In genomic region chr19:17246681-17247425, GRCh38 we compare ENCODE assay signal across 6 cellular contexts. TPM values are rescaled to one million over a fixed set of nuclear protein-coding genes. Genes with fewer than 3 reads are reported as not detected.
DNase-seq lines count a peak whose midpoint lies in the region; FAIRE-seq and TF ChIP-seq lines count a peak whose summit lies in the region.

No MANE protein-coding gene starts in this region.

- H3K9me3 Mint-ChIP-seq in T-helper 1 cell treated with Interleukin-12 subunit alpha and Interleukin-12 subunit beta and Interleukin-4 antibody, amounts not matched to agents 30 μg/mL and 1 μg/mL, for 36 hours, result no peaks in the 10 kb centered on the region

- no peak for TF ChIP-seq CTCF in bronchial epithelial cell (IDR thresholded peaks at IDR 0.05; ENCODE audit: insufficient read depth, low read length, severe bottlenecking)

- no peak for DNase-seq in T-helper 1 cell
- DNase-seq in bronchial epithelial cell (ENCODE audit: low read depth), result peak; percentile 66
- DNase-seq in SW 1271 (lab: John Stamatoyannopoulos, UW), result no peak
- no peak for DNase-seq in SK-N-DZ (ENCODE audit: low spot score)

- no peaks in the 10 kb centered on the region for H3K27me3 ChIP-seq in bronchial epithelial cell (ENCODE audit: control insufficient read depth, insufficient read depth, low read length)
- no peaks in the 10 kb centered on the region for H3K27me3 ChIP-seq in neuron (ENCODE audit: insufficient read depth, low read length)

- H3K36me3 ChIP-seq in bronchial epithelial cell (ENCODE audit: control insufficient read depth, insufficient read depth, low read length) (no peaks in the 10 kb centered on the region), neuron (ENCODE audit: insufficient read depth, low read length) (no peaks in the 10 kb centered on the region)

- peaks cover 8% of the 10 kb centered on the region for H3K27me3 Mint-ChIP-seq in T-helper 1 cell treated with Interleukin-12 subunit alpha and Interleukin-12 subunit beta and Interleukin-4 antibody, amounts not matched to agents 30 μg/mL and 1 μg/mL, for 36 hours (ENCODE audit: low read depth)

- peak overlapping the region; percentile 60 for H3K4me3 Mint-ChIP-seq in T-helper 1 cell treated with Interleukin-12 subunit alpha and Interleukin-12 subunit beta and Interleukin-4 antibody, amounts not matched to agents 30 μg/mL and 1 μg/mL, for 36 hours

- peak overlapping the region; percentile 13 for H2AFZ ChIP-seq in neuron (ENCODE audit: low read depth, low read length)

- no peak for FAIRE-seq in bronchial epithelial cell (lab: Jason Lieb, UNC)

- H3K4me3 ChIP-seq in bronchial epithelial cell (ENCODE audit: low read depth, low read length) (peak overlapping the region; percentile 45), neuron (ENCODE audit: low read length) (peak overlapping the region; percentile 37)

- H3K4me1 ChIP-seq in neuron (ENCODE audit: insufficient read depth, low read length), result peaks cover 37% of the 10 kb centered on the region

- no peaks in the 10 kb centered on the region for H3K36me3 Mint-ChIP-seq in T-helper 1 cell treated with Interleukin-12 subunit alpha and Interleukin-12 subunit beta and Interleukin-4 antibody, amounts not matched to agents 30 μg/mL and 1 μg/mL, for 36 hours (ENCODE audit: low read depth)

- no peaks in the 10 kb centered on the region for H3K9me3 ChIP-seq in neuron (ENCODE audit: low read length)

- H3K27ac Mint-ChIP-seq in T-helper 1 cell treated with Interleukin-12 subunit alpha and Interleukin-12 subunit beta and Interleukin-4 antibody, amounts not matched to agents 30 μg/mL and 1 μg/mL, for 36 hours, result no peak overlapping the region

- H3K4me1 Mint-ChIP-seq in T-helper 1 cell treated with Interleukin-12 subunit alpha and Interleukin-12 subunit beta and Interleukin-4 antibody, amounts not matched to agents 30 μg/mL and 1 μg/mL, for 36 hours (ENCODE audit: low read depth), result peaks cover 6% of the 10 kb centered on the region

RNA-seq across cellular contexts. Expression of gene NR2F6, which starts 1.1 kb away (rescaled TPM):
- total RNA-seq in bronchial epithelial cell, result 93.8 and 124 TPM in 2 replicates
- polyA plus RNA-seq in SK-N-DZ (2014; cell fraction: cytosol; rRNA removed), result 90.3 and 107 TPM in 2 replicates
- 73.5 and 90.3 TPM in 2 replicates for polyA plus RNA-seq in SK-N-DZ (2014; cell fraction: nucleus; rRNA removed)

RNA-seq across cellular contexts. Expression of gene USHBP1, which starts 17.7 kb away (rescaled TPM):
- total RNA-seq in bronchial epithelial cell, result 0.13 TPM in 1 of 2 replicates, not detected in the other
- 0.02 and 0.45 TPM in 2 replicates for polyA plus RNA-seq in SK-N-DZ (2014; cell fraction: cytosol; rRNA removed)
- 0.24 and 0.28 TPM in 2 replicates for polyA plus RNA-seq in SK-N-DZ (2014; cell fraction: nucleus; rRNA removed)

RNA-seq across cellular contexts. Expression of gene BABAM1, which starts 20.4 kb away (rescaled TPM):
- total RNA-seq in bronchial epithelial cell, result 45.8 and 60.9 TPM in 2 replicates
- 109 and 123 TPM in 2 replicates for polyA plus RNA-seq in SK-N-DZ (2014; cell fraction: cytosol; rRNA removed)
- polyA plus RNA-seq in SK-N-DZ (2014; cell fraction: nucleus; rRNA removed), result 137 and 164 TPM in 2 replicates

RNA-seq across cellular contexts. Expression of gene OCEL1, which starts 20.8 kb away (rescaled TPM):
- 2.0 and 3.2 TPM in 2 replicates for total RNA-seq in bronchial epithelial cell
- 1.6 and 3.9 TPM in 2 replicates for polyA plus RNA-seq in SK-N-DZ (2014; cell fraction: cytosol; rRNA removed)
- 0.78 and 9.6 TPM in 2 replicates for polyA plus RNA-seq in SK-N-DZ (2014; cell fraction: nucleus; rRNA removed)

RNA-seq across cellular contexts. Expression of gene USE1, which starts 31.7 kb away (rescaled TPM):
- 8.3 and 11.8 TPM in 2 replicates for total RNA-seq in bronchial epithelial cell
- 4.6 and 6.2 TPM in 2 replicates for polyA plus RNA-seq in SK-N-DZ (2014; cell fraction: cytosol; rRNA removed)
- 18.4 and 19.1 TPM in 2 replicates for polyA plus RNA-seq in SK-N-DZ (2014; cell fraction: nucleus; rRNA removed)
